24 cellular contexts compared by ENCODE assay signal in the genomic region with DNA sequence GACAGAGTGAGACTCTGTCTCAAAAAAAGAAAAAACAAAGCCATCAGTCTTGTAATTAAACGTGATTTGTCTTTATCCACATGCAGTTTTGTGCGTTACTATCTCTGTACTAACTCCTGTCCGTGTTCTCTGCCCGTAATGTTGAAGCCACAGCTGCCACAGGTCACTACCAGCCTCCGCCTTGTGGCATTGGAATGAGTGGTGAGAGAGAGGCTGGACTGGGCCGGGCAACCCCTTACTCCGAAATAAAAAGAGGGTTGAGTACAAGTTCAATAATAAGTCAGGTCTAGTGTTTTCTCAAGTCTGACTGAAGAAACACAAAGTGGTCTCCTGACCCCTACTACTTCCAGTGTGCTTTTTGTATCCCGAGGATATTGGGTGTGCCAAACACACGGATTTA. TPM values are rescaled to one million over a fixed set of nuclear protein-coding genes. Genes with fewer than 3 reads are reported as not detected.
DNase-seq lines count a peak whose midpoint lies in the region; ATAC-seq and TF ChIP-seq lines count a peak whose summit lies in the region.
"Had no signal": no experiment of that assay in that cellular context is flagged by ENCODE, and none has a peak within 500 bp of the region (broad histone marks: within the 10 kb centered on the region; RNA-seq: fewer than 3 reads in every experiment).

No MANE protein-coding gene starts in this region.

- DNase-seq in activated T-cell treated with anti-CD3 and anti-CD28 coated beads, Interleukin-2, amount 50 U/mL, for 72 hours = no peak
- DNase-seq in activated T-cell treated with anti-CD3 and anti-CD28 coated beads, Interleukin-2, amount 50 U/mL, for 48 hours = no peak
- DNase-seq in stimulated activated naive CD8-positive, alpha-beta T cell treated with anti-CD3 and anti-CD28 coated beads, Interleukin-15, Interleukin-2, amounts not matched to agents 100 U/mL and 50 U/mL, for 24 hours = no peak
- no peak for DNase-seq in naive thymus-derived CD8-positive, alpha-beta T cell
- no peak for DNase-seq in mammary epithelial cell
- no peak for DNase-seq in activated CD4-positive, alpha-beta T cell treated with anti-CD3 and anti-CD28 coated beads for 1 hour
- DNase-seq: 8988T; ACHN; AML-193; BE2C; CD4-positive, alpha-beta T cell; CD8-positive, alpha-beta memory T cell; DMS 273 treated with DMSO at 0.1 percent for 48 hours; DMS79; EL; GDM1; GM23248; H7; HCEC 1CT had no signal

- H3K4me3 ChIP-seq in mammary epithelial cell (replicated peaks in 1 of 3; ENCODE audit: insufficient read depth in 1 of 3, low read depth in 2 of 3, low read length in 3 of 3) = no peak overlapping the region
- H3K4me3 ChIP-seq: A549; BLaER1 treated with 17β-estradiol and CSF1 and Interleukin-3, amounts not matched to agents 10 nM and 100 nM; GM12878; GM23248 had no signal

- no peak overlapping the region for H3K4me3 Mint-ChIP-seq in activated T-cell treated with anti-CD3 and anti-CD28 coated beads, Interleukin-2, amount 50 U/mL, for 72 hours
- H3K4me3 Mint-ChIP-seq in stimulated activated naive CD8-positive, alpha-beta T cell treated with anti-CD3 and anti-CD28 coated beads, Interleukin-15, Interleukin-2, amounts not matched to agents 100 ng/mL and 50 ng/mL, for 24 hours = no peak overlapping the region
- no peak overlapping the region for H3K4me3 Mint-ChIP-seq in naive thymus-derived CD8-positive, alpha-beta T cell
- H3K4me3 Mint-ChIP-seq: CD14-positive monocyte; CD4-positive, alpha-beta T cell; CD8-positive, alpha-beta memory T cell had no signal

- peak overlapping the region; percentile 64 for H3K27ac Mint-ChIP-seq in activated T-cell treated with anti-CD3 and anti-CD28 coated beads, Interleukin-2, amount 50 U/mL, for 72 hours
- peak overlapping the region; percentile 61 for H3K27ac Mint-ChIP-seq in stimulated activated naive CD8-positive, alpha-beta T cell treated with anti-CD3 and anti-CD28 coated beads, Interleukin-15, Interleukin-2, amounts not matched to agents 100 ng/mL and 50 ng/mL, for 24 hours
- H3K27ac Mint-ChIP-seq in naive thymus-derived CD8-positive, alpha-beta T cell = peak overlapping the region in 8 of 10 donors; percentile 14 to 79 (median 68)

- WGBS in mammary epithelial cell (ENCODE audit: low coverage, missing lambda C conversion rate) = 100% methylated on average over 9 of the region's 9 CpGs

- dilution Hi-C loops in mammary epithelial cell (cut with HindIII; ENCODE audit: low sequenced_read_pairs) = no loop called here

- no peak overlapping the region for H3K9ac ChIP-seq in mammary epithelial cell (ENCODE audit: insufficient read depth, low read length)
- H3K9ac ChIP-seq: BLaER1 treated with 17β-estradiol and CSF1 and Interleukin-3, amounts not matched to agents 10 nM and 100 nM; GM23248 had no signal

- no peak for ATAC-seq in activated T-cell treated with anti-CD3 and anti-CD28 coated beads, Interleukin-2, amount 50 U/mL, for 72 hours (replicated peaks in 1 of 2)
- ATAC-seq in stimulated activated naive CD8-positive, alpha-beta T cell treated with anti-CD3 and anti-CD28 coated beads, Interleukin-15, Interleukin-2, amounts not matched to agents 100 U/mL and 50 U/mL, for 24 hours = no peak
- no peak for ATAC-seq in naive thymus-derived CD8-positive, alpha-beta T cell
- ATAC-seq: A549, GM12878 had no signal

- H3K36me3 ChIP-seq in mammary epithelial cell (ENCODE audit: insufficient read depth, low read length) = peaks cover 14% of the 10 kb centered on the region

- in situ Hi-C loops in mammary epithelial cell (cut with MboI; ENCODE audit: low sequenced_read_pairs in 2 of 2) = no loop called here

- no peaks in the 10 kb centered on the region for H3K27me3 Mint-ChIP-seq in activated T-cell treated with anti-CD3 and anti-CD28 coated beads, Interleukin-2, amount 50 U/mL, for 72 hours (ENCODE audit: low read depth)
- no peaks in the 10 kb centered on the region for H3K27me3 Mint-ChIP-seq in stimulated activated naive CD8-positive, alpha-beta T cell treated with anti-CD3 and anti-CD28 coated beads, Interleukin-15, Interleukin-2, amounts not matched to agents 100 ng/mL and 50 ng/mL, for 24 hours
- no peaks in the 10 kb centered on the region for H3K27me3 Mint-ChIP-seq in naive thymus-derived CD8-positive, alpha-beta T cell
- H3K27me3 Mint-ChIP-seq: CD4-positive, alpha-beta T cell; CD8-positive, alpha-beta memory T cell had no signal

- intact Hi-C loops in mammary epithelial cell (cut with micrococcal nuclease) = no loop called here

- CTCF ChIA-PET in mammary epithelial cell (lab: Charles Lee; ENCODE audit: low non-redundant PET) = no interaction called here

- no peaks in the 10 kb centered on the region for H3K9me3 ChIP-seq in mammary epithelial cell (replicated peaks; ENCODE audit: insufficient read depth, low read length)
- H3K9me3 ChIP-seq: A549; BE2C; BLaER1 treated with 17β-estradiol and CSF1 and Interleukin-3, amounts not matched to agents 10 nM and 100 nM had no signal

- H3K9me3 Mint-ChIP-seq in activated T-cell treated with anti-CD3 and anti-CD28 coated beads, Interleukin-2, amount 50 U/mL, for 72 hours = no peaks in the 10 kb centered on the region
- H3K9me3 Mint-ChIP-seq in stimulated activated naive CD8-positive, alpha-beta T cell treated with anti-CD3 and anti-CD28 coated beads, Interleukin-15, Interleukin-2, amounts not matched to agents 100 ng/mL and 50 ng/mL, for 24 hours = no peaks in the 10 kb centered on the region
- H3K9me3 Mint-ChIP-seq in naive thymus-derived CD8-positive, alpha-beta T cell = no peaks in the 10 kb centered on the region
- H3K9me3 Mint-ChIP-seq: CD14-positive monocyte; CD4-positive, alpha-beta T cell; CD8-positive, alpha-beta memory T cell had no signal

- peaks cover 75% of the 10 kb centered on the region for H3K79me2 ChIP-seq in mammary epithelial cell (ENCODE audit: insufficient read depth, low read length)

- H3K27ac ChIP-seq in mammary epithelial cell (ENCODE audit: insufficient read depth, low read depth, low read length) = no peak overlapping the region
- H3K27ac ChIP-seq: A549; BLaER1 treated with 17β-estradiol and CSF1 and Interleukin-3, amounts not matched to agents 10 nM and 100 nM; GM23248 had no signal

- peaks cover 17 to 42% of the 10 kb centered on the region in 2 donors for H3K36me3 Mint-ChIP-seq in activated T-cell treated with anti-CD3 and anti-CD28 coated beads, Interleukin-2, amount 50 U/mL, for 72 hours (ENCODE audit: insufficient read depth in 2 of 2)
- H3K36me3 Mint-ChIP-seq in stimulated activated naive CD8-positive, alpha-beta T cell treated with anti-CD3 and anti-CD28 coated beads, Interleukin-15, Interleukin-2, amounts not matched to agents 100 ng/mL and 50 ng/mL, for 24 hours (ENCODE audit: low read depth) = peaks cover 66% of the 10 kb centered on the region
- peaks cover 0 to 60% (median 0%) of the 10 kb centered on the region in 3 donors for H3K36me3 Mint-ChIP-seq in naive thymus-derived CD8-positive, alpha-beta T cell

- H3K4me1 ChIP-seq in mammary epithelial cell (ENCODE audit: insufficient read depth, low read length) = peaks cover 13% of the 10 kb centered on the region
- H3K4me1 ChIP-seq: BE2C had no signal

- no peak for TF ChIP-seq CTCF in mammary epithelial cell (conservative IDR thresholded peaks at IDR 0.05 in 1 of 2, IDR thresholded peaks at IDR 0.05 in 1 of 2; ENCODE audit: extremely low read depth in 1 of 2, insufficient read depth in 1 of 2, low read depth in 1 of 2, low read length in 2 of 2)

- no peaks in the 10 kb centered on the region for H4K20me1 ChIP-seq in mammary epithelial cell (ENCODE audit: insufficient read depth, low read length)

- no TSS peak for BruUV-seq in mammary epithelial cell (replicated peaks; lab: Mats Ljungman, UMichigan)

- no peaks in the 10 kb centered on the region for H3K27me3 ChIP-seq in mammary epithelial cell (ENCODE audit: insufficient read depth, low read length)
- H3K27me3 ChIP-seq: BE2C; BLaER1 treated with 17β-estradiol and CSF1 and Interleukin-3, amounts not matched to agents 10 nM and 100 nM had no signal

- H2AFZ ChIP-seq in mammary epithelial cell (ENCODE audit: low read depth, low read length) = no peak overlapping the region
- H2AFZ ChIP-seq: GM23248 had no signal

- POLR2A ChIA-PET in naive thymus-derived CD8-positive, alpha-beta T cell (lab: Charles Lee) = interaction anchor here (0.6 kb wide), 1 partner anchor 17 kb away, joined by 5 read pairs; no protein-coding TSS in a partner anchor

- peaks cover 45% of the 10 kb centered on the region for H3K4me1 Mint-ChIP-seq in activated T-cell treated with anti-CD3 and anti-CD28 coated beads, Interleukin-2, amount 50 U/mL, for 72 hours (ENCODE audit: low read depth)
- peaks cover 38% of the 10 kb centered on the region for H3K4me1 Mint-ChIP-seq in stimulated activated naive CD8-positive, alpha-beta T cell treated with anti-CD3 and anti-CD28 coated beads, Interleukin-15, Interleukin-2, amounts not matched to agents 100 ng/mL and 50 ng/mL, for 24 hours (ENCODE audit: low read depth)
- H3K4me1 Mint-ChIP-seq in naive thymus-derived CD8-positive, alpha-beta T cell = peaks cover 25 to 45% (median 34%) of the 10 kb centered on the region in 4 donors

- H3K4me2 ChIP-seq in mammary epithelial cell (ENCODE audit: insufficient read depth, low read depth, low read length) = no peak overlapping the region
- H3K4me2 ChIP-seq: A549; BLaER1 treated with 17β-estradiol and CSF1 and Interleukin-3, amounts not matched to agents 10 nM and 100 nM had no signal

RNA-seq across cellular contexts. Expression of a gene that starts 5.4 kb away (rescaled TPM):
- 10 to 100 TPM; 83.6 to 98.7 TPM for total RNA-seq in activated T-cell treated with anti-CD3 and anti-CD28 coated beads, Interleukin-2, amount 50 U/mL, for 72 hours
- 10 to 100 TPM; 70.6 to 71.3 TPM for total RNA-seq in naive thymus-derived CD8-positive, alpha-beta T cell
- polyA plus RNA-seq in naive thymus-derived CD8-positive, alpha-beta T cell = 10 to 100 TPM; 43.4 to 64.8 (median 45.2) TPM
- total RNA-seq in mammary epithelial cell = 10 to 100 TPM; 52.7 to 70.4 TPM
- 55.6 TPM for polyA plus RNA-seq in mammary epithelial cell
- 76.3 TPM for polyA minus RNA-seq in mammary epithelial cell

RNA-seq across cellular contexts. Expression of a gene that starts 14.6 kb away (rescaled TPM):
- total RNA-seq in activated T-cell treated with anti-CD3 and anti-CD28 coated beads, Interleukin-2, amount 50 U/mL, for 72 hours = 100 to 1,000 TPM in 1 of 2 donors, 10 to 100 TPM in 1; 88.6 to 105 TPM
- total RNA-seq in naive thymus-derived CD8-positive, alpha-beta T cell = 100 to 1,000 TPM; 161 to 169 TPM
- 10 to 100 TPM; 44.6 to 79.9 (median 45.5) TPM for polyA plus RNA-seq in naive thymus-derived CD8-positive, alpha-beta T cell
- 10 to 100 TPM; 10.7 to 26.0 TPM for total RNA-seq in mammary epithelial cell
- 8.8 TPM for polyA plus RNA-seq in mammary epithelial cell
- 36.2 TPM for polyA minus RNA-seq in mammary epithelial cell

RNA-seq across cellular contexts. Expression of a gene that starts 43.4 kb away (rescaled TPM):
- total RNA-seq in activated T-cell treated with anti-CD3 and anti-CD28 coated beads, Interleukin-2, amount 50 U/mL, for 72 hours = 10 to 100 TPM; 32.5 to 33.0 TPM
- 10 to 100 TPM; 53.7 to 63.1 TPM for total RNA-seq in naive thymus-derived CD8-positive, alpha-beta T cell
- 10 to 100 TPM; 52.3 to 67.9 (median 62.9) TPM for polyA plus RNA-seq in naive thymus-derived CD8-positive, alpha-beta T cell
- 10 to 100 TPM; 55.7 to 62.8 TPM for total RNA-seq in mammary epithelial cell
- 81.2 TPM for polyA plus RNA-seq in mammary epithelial cell
- 62.6 TPM for polyA minus RNA-seq in mammary epithelial cell

RNA-seq across cellular contexts. Expression of a gene that starts 45.2 kb away (rescaled TPM):
- total RNA-seq in activated T-cell treated with anti-CD3 and anti-CD28 coated beads, Interleukin-2, amount 50 U/mL, for 72 hours = 10 to 100 TPM; 50.3 to 50.9 TPM
- total RNA-seq in naive thymus-derived CD8-positive, alpha-beta T cell = 10 to 100 TPM; 64.3 to 71.9 TPM
- polyA plus RNA-seq in naive thymus-derived CD8-positive, alpha-beta T cell = 100 to 1,000 TPM; 123 to 210 (median 145) TPM
- total RNA-seq in mammary epithelial cell = 10 to 100 TPM; 55.8 to 98.4 TPM
- polyA plus RNA-seq in mammary epithelial cell = 113 TPM
- polyA minus RNA-seq in mammary epithelial cell = 96.6 TPM

RNA-seq across cellular contexts. Expression of a gene that starts 59.4 kb away (rescaled TPM):
- total RNA-seq in activated T-cell treated with anti-CD3 and anti-CD28 coated beads, Interleukin-2, amount 50 U/mL, for 72 hours = not detected
- under 1 TPM; 0.30 to 0.34 TPM for total RNA-seq in naive thymus-derived CD8-positive, alpha-beta T cell
- under 1 TPM in 1 of 3 donors, not detected in 2; 0.12 TPM for polyA plus RNA-seq in naive thymus-derived CD8-positive, alpha-beta T cell
- 10 to 100 TPM in 1 of 2 donors, 1 to 10 TPM in 1; 5.0 to 25.5 TPM for total RNA-seq in mammary epithelial cell
- polyA plus RNA-seq in mammary epithelial cell = 1.9 TPM
- polyA minus RNA-seq in mammary epithelial cell = 0.67 TPM
- polyA plus RNA-seq: CD14-positive monocyte; CD8-positive, alpha-beta memory T cell had no signal
